19 cellular contexts compared by ENCODE assay signal in genomic region chr1:179166663-179167417, GRCh38.
DNase-seq lines count a peak whose midpoint lies in the region; ATAC-seq, FAIRE-seq and TF ChIP-seq lines count a peak whose summit lies in the region.
"Had no signal": no experiment of that assay in that cellular context is flagged by ENCODE, and none has a peak within 500 bp of the region (broad histone marks: within the 10 kb centered on the region; RNA-seq: fewer than 3 reads in every experiment).

No MANE protein-coding gene starts in this region.

- H2BK12ac ChIP-seq in mesenchymal stem cell (ENCODE audit: low read length in 2 of 2): no peak overlapping the region

- FAIRE-seq in D721Med (lab: Jason Lieb, UNC): peak; percentile 80
- FAIRE-seq: colon had no signal

- H2BK120ac ChIP-seq in mesenchymal stem cell (ENCODE audit: low read depth, low read length): no peak overlapping the region

- H3K9ac ChIP-seq in adipocyte (ENCODE audit: low read length): peak overlapping the region; percentile 3
- peak overlapping the region; percentile 56 for H3K9ac ChIP-seq in mesenchymal stem cell (ENCODE audit: low read length)

- no peak overlapping the region for H3K23ac ChIP-seq in mesenchymal stem cell (ENCODE audit: low read length in 2 of 2)

- no peak overlapping the region for H3K14ac ChIP-seq in mesenchymal stem cell (ENCODE audit: low read length in 2 of 2)

- no peak for ATAC-seq in left lobe of liver
- ATAC-seq: activated CD8-positive, alpha-beta memory T cell treated with anti-CD3 and anti-CD28 coated beads, Interleukin-2, amount 10 ng/mL, durations not matched to agents 7 days and 5 days; activated naive CD4-positive, alpha-beta T cell treated with anti-CD3 and anti-CD28 coated beads, Interleukin-2, amount 50 U/mL, for 72 hours; mucosa of descending colon had no signal

- no peak overlapping the region for H4K8ac ChIP-seq in mesenchymal stem cell (ENCODE audit: low read length)

- no peak overlapping the region for H3K4ac ChIP-seq in mesenchymal stem cell (ENCODE audit: low read depth in 1 of 2, low read length in 2 of 2)

- H2AFZ ChIP-seq in mesenchymal stem cell (ENCODE audit: low read depth, low read length): no peak overlapping the region

- no peak overlapping the region for H2AK5ac ChIP-seq in mesenchymal stem cell (ENCODE audit: low read length, severe bottlenecking)

- no peak overlapping the region for H4K91ac ChIP-seq in mesenchymal stem cell (ENCODE audit: low read length)

- H3K9me3 ChIP-seq in adipocyte (ENCODE audit: control insufficient read depth, low read length) (no peaks in the 10 kb centered on the region), mesenchymal stem cell (ENCODE audit: control insufficient read depth, low read length) (no peaks in the 10 kb centered on the region), MG63 (no peaks in the 10 kb centered on the region)
- H3K9me3 ChIP-seq: mucosa of descending colon had no signal

- H2BK15ac ChIP-seq in mesenchymal stem cell (ENCODE audit: low read depth, poor library complexity, severe bottlenecking): no peak overlapping the region

- H3K36me3 ChIP-seq in adipocyte (ENCODE audit: control insufficient read depth, insufficient read depth, low read length, severe bottlenecking): no peaks in the 10 kb centered on the region
- no peaks in the 10 kb centered on the region for H3K36me3 ChIP-seq in mesenchymal stem cell (ENCODE audit: control insufficient read depth in 1 of 2, insufficient read depth in 2 of 2, low read depth in 1 of 2, low read length in 2 of 2)
- no peaks in the 10 kb centered on the region for H3K36me3 ChIP-seq in MG63

- H3K27me3 ChIP-seq in adipocyte (replicated peaks; ENCODE audit: control insufficient read depth, insufficient read depth, low read length) (no peaks in the 10 kb centered on the region), mesenchymal stem cell (ENCODE audit: control insufficient read depth in 1 of 2, insufficient read depth in 1 of 2, low read length in 2 of 2) (no peaks in the 10 kb centered on the region), MG63 (no peaks in the 10 kb centered on the region)

- TF ChIP-seq CTCF in D721Med (IDR thresholded peaks at IDR 0.05; ENCODE audit: insufficient read depth, missing control alignments): no peak

- H3K27ac ChIP-seq in mesenchymal stem cell (ENCODE audit: low read length, poor library complexity, severe bottlenecking): no peak overlapping the region

- H3K4me3 ChIP-seq in adipocyte (ENCODE audit: low read length) (peak overlapping the region; percentile 33), mesenchymal stem cell (ENCODE audit: insufficient read depth in 1 of 2, low read depth in 1 of 2, low read length in 2 of 2) (peak overlapping the region in 1 of 2 experiments; percentile 36), MG63 (no peak overlapping the region)
- H3K4me3 ChIP-seq: mucosa of descending colon had no signal

- no peak overlapping the region for H2BK5ac ChIP-seq in mesenchymal stem cell (ENCODE audit: low read depth, low read length, poor library complexity, severe bottlenecking)

- H3K79me1 ChIP-seq in mesenchymal stem cell (replicated peaks; ENCODE audit: low read length, poor library complexity, severe bottlenecking): peaks cover 3% of the 10 kb centered on the region

- no peak overlapping the region for H3K4me2 ChIP-seq in mesenchymal stem cell (ENCODE audit: low read length, poor library complexity, severe bottlenecking)

- peaks cover 34% of the 10 kb centered on the region for H3K4me1 ChIP-seq in adipocyte (ENCODE audit: control insufficient read depth, insufficient read depth, low read length)
- H3K4me1 ChIP-seq in mesenchymal stem cell (ENCODE audit: control insufficient read depth, insufficient read depth, low read depth, low read length): peaks cover 5% of the 10 kb centered on the region

- no peak overlapping the region for H3K18ac ChIP-seq in mesenchymal stem cell (ENCODE audit: low read depth in 1 of 2, low read length in 2 of 2)

- no peak for DNase-seq in D721Med (ENCODE audit: insufficient read length, low spot score)
- peak; percentile 61 for DNase-seq in M059J (ENCODE audit: low read depth)
- DNase-seq in adipocyte (ENCODE audit: low read depth): peak; percentile 71
- DNase-seq in mesenchymal stem cell: no peak
- no peak for DNase-seq in MG63
- DNase-seq in globus pallidus (ENCODE audit: low spot score): no peak
- no peak for DNase-seq in NCI-H748 (lab: John Stamatoyannopoulos, UW; ENCODE audit: unreplicated experiment)
- no peak for DNase-seq in left lobe of liver (ENCODE audit: low spot score)
- DNase-seq: activated CD8-positive, alpha-beta memory T cell treated with anti-CD3 and anti-CD28 coated beads, Interleukin-2, amount 10 ng/mL, durations not matched to agents 7 days and 5 days; foreskin melanocyte; GF-D8; HCEC 1CT; mucosa of descending colon; NCI-H1092 treated with DMSO at 0.1 percent for 48 hours; NCI-H446 treated with DMSO at 0.1 percent for 48 hours; stimulated activated CD4-positive, alpha-beta T cell treated with anti-CD3 and anti-CD28 coated beads, Interleukin-4, amount 100 ng/mL, for 24 hours; stimulated activated naive CD4-positive, alpha-beta T cell treated with Interleukin-2 at 50 U/mL for 16 hours had no signal

- 75% methylated on average over 4 of the region's 8 CpGs for WGBS in mesenchymal stem cell

Comparison
In these comparisons a context has a peak if more than half of its experiments do, and no peak if none do; other contexts are left out.
1. DNase-seq: peak in M059J (single experiment) and adipocyte (single experiment); none in D721Med (single experiment), mesenchymal stem cell (single experiment), MG63 (single experiment), globus pallidus (single experiment), NCI-H748 (single experiment) and left lobe of liver (single experiment).